Comparison of ENCODE assay signal across 17 cellular contexts in genomic region chr2:20972110-20972509, GRCh38.
DNase-seq lines count a peak whose midpoint lies in the region; ATAC-seq and TF ChIP-seq lines count a peak whose summit lies in the region.
"Had no signal": no experiment of that assay in that cellular context is flagged by ENCODE, and none has a peak within 500 bp of the region (broad histone marks: within the 10 kb centered on the region; RNA-seq: fewer than 3 reads in every experiment).

No MANE protein-coding gene starts in this region.

- H3K4me3 ChIP-seq in epithelial cell of esophagus (ENCODE audit: low read length) (no peak overlapping the region), gastrocnemius medialis (no peak overlapping the region), aorta (ENCODE audit: low read length in 2 of 2) (no peak overlapping the region)
- H3K4me3 ChIP-seq: PC-9 had no signal

- H3K4me3 Mint-ChIP-seq in T-cell = no peak overlapping the region
- H3K4me3 Mint-ChIP-seq: CD8-positive, alpha-beta memory T cell had no signal

- peak; percentile 19 to 37 for ATAC-seq in gastrocnemius medialis
- ATAC-seq in aorta (ENCODE audit: low FRiP score) = no peak
- ATAC-seq in GM18858 (IDR thresholded peaks at IDR 0.05; ENCODE audit: unreplicated experiment) = no peak
- ATAC-seq in T-cell (replicated peaks in 1 of 4) = no peak
- ATAC-seq: HepG2 had no signal

- H3K27ac ChIP-seq in gastrocnemius medialis (no peak overlapping the region), aorta (ENCODE audit: low read depth in 1 of 2, low read length in 2 of 2) (peak overlapping the region; percentile 87)
- H3K27ac ChIP-seq: PC-9, RWPE1 had no signal

- H3K36me3 Mint-ChIP-seq in T-cell = no peaks in the 10 kb centered on the region
- H3K36me3 Mint-ChIP-seq: CD8-positive, alpha-beta memory T cell had no signal

- in situ Hi-C loops in gastrocnemius medialis (cut with MboI; ENCODE audit: low sequenced_read_pairs in 4 of 4) = loop anchor here in 2 of 4 donors (25.0 kb wide), 2 partner anchors 535 to 610 kb away; partner anchors contain the start of genes PUM2 (in 1 of the 2) and RHOB (in 1 of the 2)

- intact Hi-C loops in gastrocnemius medialis (cut with DNase I; ENCODE audit: low total_unique reads) = no loop called here
- intact Hi-C loops in aorta (cut with DNase I) = loop anchor here in 1 of 2 donors (5.0 kb wide), 3 partner anchors 65 to 295 kb away; no protein-coding TSS in a partner anchor

- H3K9me3 ChIP-seq in gastrocnemius medialis (no peaks in the 10 kb centered on the region), aorta (ENCODE audit: control insufficient read depth, low read length) (no peaks in the 10 kb centered on the region)

- POLR2A ChIA-PET in T-cell (lab: Charles Lee) = no interaction called here

- no peak overlapping the region for H3K27ac Mint-ChIP-seq in T-cell

- CTCF ChIA-PET in T-cell (lab: Charles Lee) = no interaction called here

- peaks cover 9 to 11% of the 10 kb centered on the region in 2 donors for H3K4me1 ChIP-seq in gastrocnemius medialis
- H3K4me1 ChIP-seq in aorta (ENCODE audit: control insufficient read depth in 1 of 2, insufficient read depth in 2 of 2, low read length in 2 of 2) = peaks cover 2 to 17% of the 10 kb centered on the region in 2 donors

- no peaks in the 10 kb centered on the region for H3K4me1 Mint-ChIP-seq in T-cell
- H3K4me1 Mint-ChIP-seq: CD8-positive, alpha-beta memory T cell had no signal

- no peaks in the 10 kb centered on the region for H3K9me3 Mint-ChIP-seq in T-cell
- H3K9me3 Mint-ChIP-seq: CD8-positive, alpha-beta memory T cell had no signal

- TF ChIP-seq CTCF in epithelial cell of esophagus (IDR thresholded peaks at IDR 0.05; ENCODE audit: insufficient read depth, low read depth, low read length, missing control alignments) (no peak), gastrocnemius medialis (IDR thresholded peaks at IDR 0.05 in 4 of 5, conservative IDR thresholded peaks at IDR 0.05 in 1 of 5) (no peak)

- no peak for TF ChIP-seq POLR2A in gastrocnemius medialis (IDR thresholded peaks at IDR 0.05)

- H3K27me3 ChIP-seq in gastrocnemius medialis (no peaks in the 10 kb centered on the region), aorta (ENCODE audit: control insufficient read depth in 1 of 2, insufficient read depth in 2 of 2, low read length in 1 of 2) (no peaks in the 10 kb centered on the region)

- DNase-seq in epithelial cell of esophagus (ENCODE audit: low read depth) = peak; percentile 24
- DNase-seq in medulla oblongata (ENCODE audit: extremely low spot score) = peak; percentile 47
- DNase-seq in gastrocnemius medialis = no peak
- no peak for DNase-seq in aorta
- DNase-seq in COLO668 (lab: John Stamatoyannopoulos, UW; ENCODE audit: unreplicated experiment) = no peak
- no peak for DNase-seq in T-cell
- DNase-seq: ACHN; C1 segment of cervical spinal cord; CD8-positive, alpha-beta memory T cell; KBM-7; NCI-H1105; NCI-H1694; NCI-H510A treated with DMSO at 0.1 percent for 48 hours; PC-9 had no signal

- peaks cover 10 to 17% of the 10 kb centered on the region in 2 donors for H3K27me3 Mint-ChIP-seq in T-cell

- H3K36me3 ChIP-seq in gastrocnemius medialis (no peaks in the 10 kb centered on the region), aorta (ENCODE audit: control insufficient read depth in 1 of 2, insufficient read depth in 2 of 2, low read length in 1 of 2) (no peaks in the 10 kb centered on the region)

- 3 to 8% methylated on average over 5 of the region's 5 CpGs for WGBS in aorta, 2 donors

Comparison
In these comparisons a context has a peak if more than half of its experiments do, and no peak if none do; other contexts are left out.
1. DNase-seq: peak in epithelial cell of esophagus (single experiment) and medulla oblongata (single experiment); none in gastrocnemius medialis (0 of 2), aorta (0 of 2), COLO668 (single experiment) and T-cell (0 of 34).
2. ATAC-seq: peak in gastrocnemius medialis (2 of 2); none in aorta (single experiment), GM18858 (single experiment) and T-cell (0 of 4).
3. H3K27ac ChIP-seq: peak in aorta (2 of 2); none in gastrocnemius medialis (0 of 4).